In the genomic region with DNA sequence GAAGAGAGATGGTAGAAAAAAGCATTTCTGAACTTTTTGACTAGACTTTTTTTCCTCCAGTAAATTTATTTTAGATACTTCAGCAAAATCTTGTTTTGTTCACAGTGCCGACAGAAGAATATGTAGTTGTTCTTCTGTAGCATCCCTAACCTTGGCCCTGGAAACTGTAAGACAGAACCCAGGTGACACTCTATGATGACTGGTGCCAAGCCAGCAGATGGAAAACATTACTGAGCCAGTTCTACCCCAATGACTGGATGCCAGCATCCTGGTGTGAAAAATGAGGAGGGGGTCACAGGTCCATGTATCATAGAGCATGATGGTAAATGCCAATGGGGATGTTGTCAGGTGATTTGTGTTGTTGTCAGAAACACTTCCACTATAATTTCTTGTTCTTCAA, we compare ENCODE assay signal across 17 cellular contexts.
"Had no signal": no experiment of that assay in that cellular context is flagged by ENCODE, and none has a peak within 500 bp of the region (broad histone marks: within the 10 kb centered on the region; RNA-seq: fewer than 3 reads in every experiment).

No MANE protein-coding gene starts in this region.

- H3K4me3 Mint-ChIP-seq: activated B cell treated with CpG ODN at 0.5 μM for 24 hours; activated CD4-positive, alpha-beta T cell treated with anti-CD3 and anti-CD28 coated beads, Interleukin-2, amount 10 ng/mL, durations not matched to agents 24 days and 14 days; activated CD8-positive, alpha-beta T cell treated with anti-CD3 and anti-CD28 coated beads, Interleukin-2, amount 10 ng/mL, durations not matched to agents 7 days and 5 days; activated naive CD8-positive, alpha-beta T cell treated with anti-CD3 and anti-CD28 coated beads, Interleukin-2, amount 10 ng/mL, durations not matched to agents 7 days and 5 days; activated T-cell treated with anti-CD3 and anti-CD28 coated beads, Interleukin-2, amount 50 U/mL, for 24 hours; naive B cell; stimulated activated naive B cell treated with anti-CD40 and anti-IgM and Interleukin-4, amounts not matched to agents 10 μg/mL and 1 μg/mL and 100 μg/mL, for 72 hours had no signal

- H3K36me3 ChIP-seq: thyroid gland, vagina had no signal

- H3K27me3 Mint-ChIP-seq: activated B cell treated with CpG ODN at 0.5 μM for 24 hours; activated CD4-positive, alpha-beta T cell treated with anti-CD3 and anti-CD28 coated beads, Interleukin-2, amount 10 ng/mL, durations not matched to agents 24 days and 14 days; activated naive CD8-positive, alpha-beta T cell treated with anti-CD3 and anti-CD28 coated beads, Interleukin-2, amount 10 ng/mL, durations not matched to agents 7 days and 5 days; activated T-cell treated with anti-CD3 and anti-CD28 coated beads, Interleukin-2, amount 50 U/mL, for 24 hours; naive B cell; stimulated activated naive B cell treated with anti-CD40 and anti-IgM and Interleukin-4, amounts not matched to agents 10 μg/mL and 1 μg/mL and 100 μg/mL, for 72 hours had no signal

- ATAC-seq: activated CD8-positive, alpha-beta T cell treated with anti-CD3 and anti-CD28 coated beads, Interleukin-2, amount 10 ng/mL, durations not matched to agents 7 days and 5 days; mucosa of descending colon; stimulated activated naive B cell treated with anti-CD40 and anti-IgM and Interleukin-4, amounts not matched to agents 10 μg/mL and 1 μg/mL and 100 μg/mL, for 72 hours had no signal

- H3K9me3 Mint-ChIP-seq: activated B cell treated with CpG ODN at 0.5 μM for 24 hours; activated T-cell treated with anti-CD3 and anti-CD28 coated beads, Interleukin-2, amount 50 U/mL, for 24 hours; activated T-helper 2 cell treated with anti-CD3 and anti-CD28 coated beads, Interferon-gamma antibody, Interleukin-2, Interleukin-4, amounts not matched to agents 10 μg/mL and 5 μg/mL and 100 μg/mL, durations not matched to agents 14 hours and 24 hours and 36 hours; naive B cell; stimulated activated naive B cell treated with anti-CD40 and anti-IgM and Interleukin-4, amounts not matched to agents 10 μg/mL and 1 μg/mL and 100 μg/mL, for 72 hours had no signal

- H3K4me1 Mint-ChIP-seq: activated B cell treated with CpG ODN at 0.5 μM for 24 hours, naive B cell had no signal

- DNase-seq: activated B cell treated with CpG ODN at 0.5 μM for 24 hours; activated CD4-positive, alpha-beta T cell treated with anti-CD3 and anti-CD28 coated beads, Interleukin-2, amount 10 ng/mL, durations not matched to agents 24 days and 14 days; activated CD8-positive, alpha-beta T cell treated with anti-CD3 and anti-CD28 coated beads, Interleukin-2, amount 10 ng/mL, durations not matched to agents 7 days and 5 days; activated naive CD4-positive, alpha-beta T cell treated with Interleukin-2 at 50 U/mL for 16 hours; activated naive CD8-positive, alpha-beta T cell treated with anti-CD3 and anti-CD28 coated beads, Interleukin-2, amount 10 ng/mL, durations not matched to agents 7 days and 5 days; activated T-cell treated with anti-CD3 and anti-CD28 coated beads, Interleukin-2, amount 50 U/mL, for 24 hours; dermis blood vessel endothelial cell; effector memory CD4-positive, alpha-beta T cell; hippocampal formation; mucosa of descending colon; naive B cell; stimulated activated naive B cell treated with anti-CD40 and anti-IgM and Interleukin-4, amounts not matched to agents 10 μg/mL and 1 μg/mL and 100 μg/mL, for 72 hours; T-helper 1 cell; T-helper 9 cell; thyroid gland had no signal

- H3K27ac ChIP-seq: thyroid gland, vagina had no signal

- H3K27me3 ChIP-seq: thyroid gland, vagina had no signal

- H3K9me3 ChIP-seq: mucosa of descending colon, thyroid gland, vagina had no signal

- H3K4me3 ChIP-seq: mucosa of descending colon, thyroid gland, vagina had no signal

- H3K27ac Mint-ChIP-seq: activated B cell treated with CpG ODN at 0.5 μM for 24 hours; activated CD4-positive, alpha-beta T cell treated with anti-CD3 and anti-CD28 coated beads, Interleukin-2, amount 10 ng/mL, durations not matched to agents 24 days and 14 days; activated CD8-positive, alpha-beta T cell treated with anti-CD3 and anti-CD28 coated beads, Interleukin-2, amount 10 ng/mL, durations not matched to agents 7 days and 5 days; activated naive CD8-positive, alpha-beta T cell treated with anti-CD3 and anti-CD28 coated beads, Interleukin-2, amount 10 ng/mL, durations not matched to agents 7 days and 5 days; activated T-cell treated with anti-CD3 and anti-CD28 coated beads, Interleukin-2, amount 50 U/mL, for 24 hours; activated T-helper 2 cell treated with anti-CD3 and anti-CD28 coated beads, Interferon-gamma antibody, Interleukin-2, Interleukin-4, amounts not matched to agents 10 μg/mL and 5 μg/mL and 100 μg/mL, durations not matched to agents 14 hours and 24 hours and 36 hours; stimulated activated naive B cell treated with anti-CD40 and anti-IgM and Interleukin-4, amounts not matched to agents 10 μg/mL and 1 μg/mL and 100 μg/mL, for 72 hours had no signal

- H3K4me1 ChIP-seq: thyroid gland had no signal
